ENCODE assay signal across 1 cellular context in the genomic region with DNA sequence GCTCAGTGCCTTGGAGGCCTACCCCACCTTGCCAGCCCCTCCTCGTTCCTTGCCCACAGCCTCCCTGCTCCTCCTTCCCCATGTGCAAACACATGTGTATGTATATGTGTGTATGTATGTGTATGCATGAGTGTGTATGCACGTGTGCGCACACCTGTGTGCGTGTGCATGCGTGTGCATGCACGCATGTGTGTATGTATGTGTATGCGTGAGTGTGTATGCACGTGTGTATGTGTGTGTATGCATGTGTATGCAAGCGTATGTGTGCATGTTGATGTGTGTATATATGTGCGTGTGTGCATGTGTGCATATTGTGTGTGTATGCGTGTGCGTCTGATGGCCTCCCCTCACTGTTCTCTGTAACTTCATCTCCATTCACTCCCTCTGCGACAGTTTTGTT.
TF ChIP-seq lines count a peak whose summit lies in the region.

No MANE protein-coding gene starts in this region.

TF ChIP-seq in HepG2, 621 proteins besides CTCF, POLR2A, EP300 and RAD21 (continued from another document):
- 0 out of 2 replicates have a peak, but pooled peaks have one; percentile 8 for TF ChIP-seq ZFP91 (CRISPR knock-in tag; IDR thresholded peaks at IDR 0.05; ENCODE audit: borderline replicate concordance)
- no peak for TF ChIP-seq ZNF737 (CRISPR knock-in tag; IDR thresholded peaks at IDR 0.05; ENCODE audit: borderline replicate concordance)
- no peak for TF ChIP-seq ZNF263 (CRISPR knock-in tag; IDR thresholded peaks at IDR 0.05)
- no peak for TF ChIP-seq ATF7 (IDR thresholded peaks at IDR 0.05)
- 0 out of 2 replicates have a peak, but pooled peaks have one; percentile 0 for TF ChIP-seq ATF7 (CRISPR knock-in tag; IDR thresholded peaks at IDR 0.05)
